Comparison of ENCODE assay signal across 1 cellular context in the genomic region with DNA sequence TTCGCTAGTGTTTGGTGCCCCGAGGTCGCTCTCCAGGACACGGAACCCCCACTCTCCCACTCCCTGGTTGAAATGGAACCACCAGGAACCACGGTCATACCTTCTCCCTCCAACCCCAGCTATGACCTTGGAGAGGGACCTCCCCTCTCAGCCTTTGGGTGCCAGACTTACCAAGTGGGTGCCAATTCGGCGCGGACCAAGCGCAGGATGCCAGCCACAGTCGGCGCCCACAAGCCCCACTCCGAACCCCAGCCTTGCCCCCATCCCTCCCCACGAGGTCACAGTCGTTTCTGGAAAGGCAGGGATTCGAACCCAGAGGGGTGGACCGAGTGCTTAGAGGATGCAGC.
TF ChIP-seq lines count a peak whose summit lies in the region.

No MANE protein-coding gene starts in this region.

TF ChIP-seq in HCT116, 20 proteins besides CTCF, POLR2A, EP300 and RAD21 (continued from another document):
- TF ChIP-seq SRF (IDR thresholded peaks at IDR 0.05; ENCODE audit: low read depth), result no peak
- TF ChIP-seq, protein P1, sequence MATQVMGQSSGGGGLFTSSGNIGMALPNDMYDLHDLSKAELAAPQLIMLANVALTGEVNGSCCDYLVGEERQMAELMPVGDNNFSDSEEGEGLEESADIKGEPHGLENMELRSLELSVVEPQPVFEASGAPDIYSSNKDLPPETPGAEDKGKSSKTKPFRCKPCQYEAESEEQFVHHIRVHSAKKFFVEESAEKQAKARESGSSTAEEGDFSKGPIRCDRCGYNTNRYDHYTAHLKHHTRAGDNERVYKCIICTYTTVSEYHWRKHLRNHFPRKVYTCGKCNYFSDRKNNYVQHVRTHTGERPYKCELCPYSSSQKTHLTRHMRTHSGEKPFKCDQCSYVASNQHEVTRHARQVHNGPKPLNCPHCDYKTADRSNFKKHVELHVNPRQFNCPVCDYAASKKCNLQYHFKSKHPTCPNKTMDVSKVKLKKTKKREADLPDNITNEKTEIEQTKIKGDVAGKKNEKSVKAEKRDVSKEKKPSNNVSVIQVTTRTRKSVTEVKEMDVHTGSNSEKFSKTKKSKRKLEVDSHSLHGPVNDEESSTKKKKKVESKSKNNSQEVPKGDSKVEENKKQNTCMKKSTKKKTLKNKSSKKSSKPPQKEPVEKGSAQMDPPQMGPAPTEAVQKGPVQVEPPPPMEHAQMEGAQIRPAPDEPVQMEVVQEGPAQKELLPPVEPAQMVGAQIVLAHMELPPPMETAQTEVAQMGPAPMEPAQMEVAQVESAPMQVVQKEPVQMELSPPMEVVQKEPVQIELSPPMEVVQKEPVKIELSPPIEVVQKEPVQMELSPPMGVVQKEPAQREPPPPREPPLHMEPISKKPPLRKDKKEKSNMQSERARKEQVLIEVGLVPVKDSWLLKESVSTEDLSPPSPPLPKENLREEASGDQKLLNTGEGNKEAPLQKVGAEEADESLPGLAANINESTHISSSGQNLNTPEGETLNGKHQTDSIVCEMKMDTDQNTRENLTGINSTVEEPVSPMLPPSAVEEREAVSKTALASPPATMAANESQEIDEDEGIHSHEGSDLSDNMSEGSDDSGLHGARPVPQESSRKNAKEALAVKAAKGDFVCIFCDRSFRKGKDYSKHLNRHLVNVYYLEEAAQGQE (IDR thresholded peaks at IDR 0.05; ENCODE audit: low read depth), result no peak
- TF ChIP-seq ZNF274 (IDR thresholded peaks at IDR 0.05; ENCODE audit: low read depth, low read length), result no peak
- TF ChIP-seq TCF7L2 (IDR thresholded peaks at IDR 0.05; ENCODE audit: borderline replicate concordance, extremely low read depth, insufficient read depth, insufficient read length), result no peak
- TF ChIP-seq ELF1 (IDR thresholded peaks at IDR 0.05; ENCODE audit: borderline replicate concordance, low read depth), result no peak
- no peak for TF ChIP-seq POLR2AphosphoS5 (IDR thresholded peaks at IDR 0.05; ENCODE audit: low read depth, low read length)
- TF ChIP-seq, protein P2, sequence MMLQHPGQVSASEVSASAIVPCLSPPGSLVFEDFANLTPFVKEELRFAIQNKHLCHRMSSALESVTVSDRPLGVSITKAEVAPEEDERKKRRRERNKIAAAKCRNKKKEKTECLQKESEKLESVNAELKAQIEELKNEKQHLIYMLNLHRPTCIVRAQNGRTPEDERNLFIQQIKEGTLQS (IDR thresholded peaks at IDR 0.05), result no peak
- TF ChIP-seq FOSL1 (IDR thresholded peaks at IDR 0.05; ENCODE audit: low read depth), result no peak
- no peak for TF ChIP-seq ZFX (IDR thresholded peaks at IDR 0.05)
- no peak for TF ChIP-seq SIN3A (IDR thresholded peaks at IDR 0.05; ENCODE audit: low read depth)
- TF ChIP-seq MAX (IDR thresholded peaks at IDR 0.05), result no peak
- TF ChIP-seq CBX3 (IDR thresholded peaks at IDR 0.05; ENCODE audit: low read depth), result no peak
- no peak for TF ChIP-seq JUND (IDR thresholded peaks at IDR 0.05)
- TF ChIP-seq EGR1 (IDR thresholded peaks at IDR 0.05; ENCODE audit: low read depth), result no peak
- no peak for TF ChIP-seq CEBPB (IDR thresholded peaks at IDR 0.05; ENCODE audit: low read depth)
- no peak for TF ChIP-seq YY1 (IDR thresholded peaks at IDR 0.05; ENCODE audit: extremely low read depth, insufficient replicate concordance, low read depth, low read length)
